Comparison of ENCODE assay signal across 8 cellular contexts in the genomic region with DNA sequence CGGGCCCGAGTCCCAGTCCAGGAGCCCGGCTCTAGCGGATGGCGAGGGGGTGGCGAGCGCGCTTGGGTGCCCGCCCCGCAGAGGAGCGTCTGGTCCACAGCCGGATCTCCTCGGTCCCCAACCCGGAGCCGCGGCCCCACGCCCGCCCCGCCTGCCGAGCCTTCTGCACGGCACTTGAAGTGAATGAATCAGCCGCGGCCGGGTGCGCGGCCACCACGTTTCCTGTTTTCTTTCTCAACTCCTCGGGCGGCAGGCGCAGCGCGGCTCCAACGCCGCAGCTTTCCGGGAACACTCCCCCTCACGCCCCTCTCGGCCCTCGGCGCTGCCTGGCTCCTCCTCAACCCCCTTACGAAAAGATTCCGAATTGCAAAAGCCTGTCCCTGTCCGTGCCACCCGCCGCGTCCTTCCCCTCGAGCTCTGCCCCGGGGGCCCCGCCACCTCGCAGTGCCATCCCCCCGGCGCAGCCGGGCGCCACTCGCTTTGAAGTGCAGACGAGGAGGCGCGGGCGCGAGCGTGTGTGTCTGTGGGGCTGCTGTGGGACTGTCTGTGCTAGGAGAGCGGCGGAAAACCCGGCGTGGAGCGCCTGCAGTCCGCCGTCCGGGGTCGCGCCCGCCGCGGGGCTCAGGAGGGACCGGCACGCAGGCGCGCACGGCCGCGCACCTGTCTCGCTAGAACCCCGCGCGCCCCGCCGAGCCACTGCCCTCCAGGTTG.
DNase-seq lines count a peak whose midpoint lies in the region; ATAC-seq, FAIRE-seq and TF ChIP-seq lines count a peak whose summit lies in the region.

No MANE protein-coding gene starts in this region.

- ATAC-seq in GM18909 (IDR thresholded peaks at IDR 0.05; ENCODE audit: poor library complexity, unreplicated experiment) = peak; percentile 67
- ATAC-seq in HG03159 (IDR thresholded peaks at IDR 0.05; ENCODE audit: unreplicated experiment) = peak; percentile 68

- no peak for TF ChIP-seq CTCF in AG04449 (IDR thresholded peaks at IDR 0.05; ENCODE audit: insufficient read depth, low read length, missing control alignments)
- no peak for TF ChIP-seq CTCF in suprapubic skin (IDR thresholded peaks at IDR 0.05)

- TF ChIP-seq EP300 in suprapubic skin (IDR thresholded peaks at IDR 0.05) = no peak

- DNase-seq in AG04449 (ENCODE audit: low read depth, low spot score) = no peak
- DNase-seq in SHP77 treated with DMSO at 0.1 percent for 48 hours (lab: John Stamatoyannopoulos, UW) = peak; percentile 57
- peak; percentile 90 for DNase-seq in activated gamma-delta T cell treated with Interleukin-2 at 50 U/mL for 16 hours
- peak; percentile 54 to 68 for DNase-seq in frontal cortex (ENCODE audit: low spot score in 2 of 2)
- DNase-seq in nucleus accumbens (lab: John Stamatoyannopoulos, UW) = peak in 42 of 56 donors; percentile 5 to 66 (median 36)
- DNase-seq in suprapubic skin (ENCODE audit: low spot score in 2 of 2) = peak; percentile 93 to 94

- no peaks in the 10 kb centered on the region for H3K27me3 ChIP-seq in suprapubic skin

- H3K36me3 ChIP-seq in suprapubic skin = no peaks in the 10 kb centered on the region

- CTCF ChIA-PET in AG04449 (lab: Yijun Ruan, JAX) = interaction anchor here (1.0 to 1.5 kb wide), 3 partner anchors 31 to 135 kb away, joined by 3 to 12 read pairs (median 5); no protein-coding TSS in a partner anchor

- 2% methylated on average over 13 of the region's 86 CpGs for WGBS in suprapubic skin

- peak in 1 of 2 donors; percentile 55 for TF ChIP-seq POLR2A in suprapubic skin (IDR thresholded peaks at IDR 0.05)

- H3K4me3 ChIP-seq in AG04449 (ENCODE audit: low read depth, low read length) = peak overlapping the region; percentile 81
- H3K4me3 ChIP-seq in suprapubic skin = peak overlapping the region; percentile 67

- no peaks in the 10 kb centered on the region for H3K9me3 ChIP-seq in suprapubic skin

- peak overlapping the region; percentile 69 for H3K27ac ChIP-seq in suprapubic skin

- H3K4me1 ChIP-seq in suprapubic skin = peaks cover 19% of the 10 kb centered on the region

- POLR2A ChIA-PET in AG04449 (lab: Yijun Ruan, JAX) = interaction anchor here (1.2 kb wide), 2 partner anchors 25 to 41 kb away, joined by 3 to 5 read pairs; no protein-coding TSS in a partner anchor

- FAIRE-seq in frontal cortex (lab: Jason Lieb, UNC) = no peak
